Comparison of ENCODE assay signal across 1 cellular context in the genomic region with DNA sequence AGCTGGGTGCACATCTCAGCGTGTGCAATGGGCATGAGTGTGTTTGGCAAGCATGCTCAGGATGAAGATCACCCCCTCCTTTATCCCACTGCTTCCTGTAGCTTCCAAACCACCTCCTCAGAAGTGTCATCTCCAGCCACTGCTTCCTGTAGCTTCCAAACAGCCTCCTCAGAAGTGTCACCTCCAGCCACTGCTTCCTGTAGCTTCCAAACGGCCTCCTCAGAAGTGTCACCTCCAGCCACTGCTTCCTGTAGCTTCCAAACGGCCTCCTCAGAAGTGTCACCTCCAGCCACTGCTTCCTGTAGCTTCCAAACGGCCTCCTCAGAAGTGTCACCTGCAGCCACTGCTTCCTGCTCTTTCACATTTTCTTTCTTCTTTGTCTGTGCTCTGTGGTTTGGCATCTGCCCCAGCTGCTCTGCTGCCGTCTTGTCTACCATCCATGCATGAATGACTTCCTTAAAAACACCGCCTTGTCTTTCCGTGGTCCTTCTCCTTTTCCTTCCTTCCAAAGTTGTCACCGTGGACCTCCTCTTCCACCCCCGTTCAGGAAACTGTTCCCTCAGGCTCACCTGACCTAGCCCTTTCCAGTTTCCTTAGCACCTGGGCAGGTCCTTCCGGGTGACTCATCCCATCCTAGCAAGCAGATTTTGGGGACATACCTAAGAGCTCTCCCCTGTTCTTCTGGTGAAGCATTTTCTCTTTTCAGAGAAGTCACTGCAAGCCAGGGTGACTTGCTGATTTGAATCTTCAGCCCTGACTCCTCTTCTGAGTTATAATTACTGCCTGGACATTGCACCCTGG.
TF ChIP-seq lines count a peak whose summit lies in the region.

No MANE protein-coding gene starts in this region.

TF ChIP-seq in HepG2, 621 proteins besides CTCF, POLR2A, EP300 and RAD21 (continued from another document):
- TF ChIP-seq, protein P1, sequence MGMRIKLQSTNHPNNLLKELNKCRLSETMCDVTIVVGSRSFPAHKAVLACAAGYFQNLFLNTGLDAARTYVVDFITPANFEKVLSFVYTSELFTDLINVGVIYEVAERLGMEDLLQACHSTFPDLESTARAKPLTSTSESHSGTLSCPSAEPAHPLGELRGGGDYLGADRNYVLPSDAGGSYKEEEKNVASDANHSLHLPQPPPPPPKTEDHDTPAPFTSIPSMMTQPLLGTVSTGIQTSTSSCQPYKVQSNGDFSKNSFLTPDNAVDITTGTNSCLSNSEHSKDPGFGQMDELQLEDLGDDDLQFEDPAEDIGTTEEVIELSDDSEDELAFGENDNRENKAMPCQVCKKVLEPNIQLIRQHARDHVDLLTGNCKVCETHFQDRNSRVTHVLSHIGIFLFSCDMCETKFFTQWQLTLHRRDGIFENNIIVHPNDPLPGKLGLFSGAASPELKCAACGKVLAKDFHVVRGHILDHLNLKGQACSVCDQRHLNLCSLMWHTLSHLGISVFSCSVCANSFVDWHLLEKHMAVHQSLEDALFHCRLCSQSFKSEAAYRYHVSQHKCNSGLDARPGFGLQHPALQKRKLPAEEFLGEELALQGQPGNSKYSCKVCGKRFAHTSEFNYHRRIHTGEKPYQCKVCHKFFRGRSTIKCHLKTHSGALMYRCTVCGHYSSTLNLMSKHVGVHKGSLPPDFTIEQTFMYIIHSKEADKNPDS (CRISPR knock-in tag; IDR thresholded peaks at IDR 0.05): no peak
- no peak for TF ChIP-seq NR2F2 (IDR thresholded peaks at IDR 0.05; ENCODE audit: borderline replicate concordance, low read depth)
- no peak for TF ChIP-seq NFATC3 (CRISPR knock-in tag; IDR thresholded peaks at IDR 0.05)
TF ChIP-seq in HepG2: peak in this region for 0.
